In genomic region chr4:76948441-76949292, GRCh38 we compare ENCODE assay signal across 1 cellular context.
TF ChIP-seq lines count a peak whose summit lies in the region.

No MANE protein-coding gene starts in this region.

TF ChIP-seq in K562, 482 proteins besides CTCF, POLR2A, EP300 and RAD21 (continued from another document and continues in another):
- TF ChIP-seq ZBTB2 (IDR thresholded peaks at IDR 0.05) (peak; percentile 88), NCOA1 (IDR thresholded peaks at IDR 0.05; ENCODE audit: low read depth) (no peak), ZNF121 (CRISPR knock-in tag; conservative IDR thresholded peaks at IDR 0.05) (0 out of 2 replicates have a peak, but pooled peaks have one; percentile 4), ZEB2 (IDR thresholded peaks at IDR 0.05) (no peak), SREBF2 (CRISPR knock-in tag; IDR thresholded peaks at IDR 0.05) (0 out of 2 replicates have a peak, but pooled peaks have one; percentile 69), GMEB1 (CRISPR knock-in tag; IDR thresholded peaks at IDR 0.05) (no peak), E2F6 (IDR thresholded peaks at IDR 0.05; ENCODE audit: borderline replicate concordance in 1 of 2, extremely low read depth in 1 of 2, insufficient read depth in 1 of 2, insufficient read length in 1 of 2, low read depth in 1 of 2, low read length in 1 of 2, poor library complexity in 1 of 2, severe bottlenecking in 1 of 2) (peak; percentile 75 to 84), ZKSCAN8 (CRISPR knock-in tag; IDR thresholded peaks at IDR 0.05) (no peak; the same call in 1 of the 2 replicates), ATF1 (CRISPR knock-in tag; IDR thresholded peaks at IDR 0.05) (no peak), ATF1 (tag; IDR thresholded peaks at IDR 0.05) (peak; percentile 53; the same call in 1 of the 2 replicates), USF1 (CRISPR knock-in tag; IDR thresholded peaks at IDR 0.05) (peak; percentile 79), NEUROD1 (IDR thresholded peaks at IDR 0.05; ENCODE audit: borderline replicate concordance, low read depth, low read length, partially characterized antibody) (no peak), RBBP5 (IDR thresholded peaks at IDR 0.05; ENCODE audit: borderline replicate concordance, insufficient read depth, low read length, poor library complexity, severe bottlenecking) (peak; percentile 72), DNMT1 (IDR thresholded peaks at IDR 0.05) (no peak), TFAP4 (CRISPR knock-in tag; IDR thresholded peaks at IDR 0.05; ENCODE audit: borderline replicate concordance) (peak; percentile 80; the same call in 1 of the 2 replicates), POLR2G (IDR thresholded peaks at IDR 0.05; ENCODE audit: low read depth, low read length) (peak; percentile 78), ZFX (CRISPR knock-in tag; IDR thresholded peaks at IDR 0.05) (peak; percentile 53), ZNF695 (CRISPR knock-in tag; IDR thresholded peaks at IDR 0.05) (no peak), PHF20 (IDR thresholded peaks at IDR 0.05; ENCODE audit: partially characterized antibody) (no peak), SIN3B (IDR thresholded peaks at IDR 0.05; ENCODE audit: low read depth) (no peak), HDAC2 (IDR thresholded peaks at IDR 0.05) (peak; percentile 71; the same call in 1 of the 2 replicates), GABPA (tag; conservative IDR thresholded peaks at IDR 0.05; ENCODE audit: low read depth) (no peak), ZNF12 (CRISPR knock-in tag; IDR thresholded peaks at IDR 0.05) (peak; percentile 19; the same call in 1 of the 2 replicates), POLR2H (tag; IDR thresholded peaks at IDR 0.05; ENCODE audit: low read depth) (peak; percentile 28; the same call in 1 of the 2 replicates), EP400 (IDR thresholded peaks at IDR 0.05) (peak; percentile 71), CBFA2T2 (conservative IDR thresholded peaks at IDR 0.05) (0 out of 2 replicates have a peak, but pooled peaks have one; percentile 7), SP1 (CRISPR knock-in tag; IDR thresholded peaks at IDR 0.05) (0 out of 2 replicates have a peak, but pooled peaks have one; percentile 70), DDX20 (tag; IDR thresholded peaks at IDR 0.05; ENCODE audit: low read depth) (no peak), FOXO4 (CRISPR knock-in tag; IDR thresholded peaks at IDR 0.05) (no peak), EWSR1 (IDR thresholded peaks at IDR 0.05; ENCODE audit: borderline replicate concordance, low read depth, partially characterized antibody) (no peak), SFPQ (IDR thresholded peaks at IDR 0.05; ENCODE audit: low read depth, low read length) (no peak), MAFF (IDR thresholded peaks at IDR 0.05; ENCODE audit: low read length) (no peak), RCOR1 (IDR thresholded peaks at IDR 0.05; ENCODE audit: borderline replicate concordance in 1 of 2, low read depth in 2 of 2, low read length in 2 of 2) (0 out of 4 replicates have a peak, but pooled peaks of 1 of the 2 experiments have one; percentile 8), FOXK1 (CRISPR knock-in tag; IDR thresholded peaks at IDR 0.05; ENCODE audit: borderline replicate concordance) (peak; percentile 94; the same call in 1 of the 2 replicates)
- TF ChIP-seq, protein P1, sequence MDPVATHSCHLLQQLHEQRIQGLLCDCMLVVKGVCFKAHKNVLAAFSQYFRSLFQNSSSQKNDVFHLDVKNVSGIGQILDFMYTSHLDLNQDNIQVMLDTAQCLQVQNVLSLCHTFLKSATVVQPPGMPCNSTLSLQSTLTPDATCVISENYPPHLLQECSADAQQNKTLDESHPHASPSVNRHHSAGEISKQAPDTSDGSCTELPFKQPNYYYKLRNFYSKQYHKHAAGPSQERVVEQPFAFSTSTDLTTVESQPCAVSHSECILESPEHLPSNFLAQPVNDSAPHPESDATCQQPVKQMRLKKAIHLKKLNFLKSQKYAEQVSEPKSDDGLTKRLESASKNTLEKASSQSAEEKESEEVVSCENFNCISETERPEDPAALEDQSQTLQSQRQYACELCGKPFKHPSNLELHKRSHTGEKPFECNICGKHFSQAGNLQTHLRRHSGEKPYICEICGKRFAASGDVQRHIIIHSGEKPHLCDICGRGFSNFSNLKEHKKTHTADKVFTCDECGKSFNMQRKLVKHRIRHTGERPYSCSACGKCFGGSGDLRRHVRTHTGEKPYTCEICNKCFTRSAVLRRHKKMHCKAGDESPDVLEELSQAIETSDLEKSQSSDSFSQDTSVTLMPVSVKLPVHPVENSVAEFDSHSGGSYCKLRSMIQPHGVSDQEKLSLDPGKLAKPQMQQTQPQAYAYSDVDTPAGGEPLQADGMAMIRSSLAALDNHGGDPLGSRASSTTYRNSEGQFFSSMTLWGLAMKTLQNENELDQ (CRISPR knock-in tag; IDR thresholded peaks at IDR 0.05; ENCODE audit: borderline replicate concordance), result 0 out of 2 replicates have a peak, but pooled peaks have one; percentile 42
- TF ChIP-seq, protein P2, sequence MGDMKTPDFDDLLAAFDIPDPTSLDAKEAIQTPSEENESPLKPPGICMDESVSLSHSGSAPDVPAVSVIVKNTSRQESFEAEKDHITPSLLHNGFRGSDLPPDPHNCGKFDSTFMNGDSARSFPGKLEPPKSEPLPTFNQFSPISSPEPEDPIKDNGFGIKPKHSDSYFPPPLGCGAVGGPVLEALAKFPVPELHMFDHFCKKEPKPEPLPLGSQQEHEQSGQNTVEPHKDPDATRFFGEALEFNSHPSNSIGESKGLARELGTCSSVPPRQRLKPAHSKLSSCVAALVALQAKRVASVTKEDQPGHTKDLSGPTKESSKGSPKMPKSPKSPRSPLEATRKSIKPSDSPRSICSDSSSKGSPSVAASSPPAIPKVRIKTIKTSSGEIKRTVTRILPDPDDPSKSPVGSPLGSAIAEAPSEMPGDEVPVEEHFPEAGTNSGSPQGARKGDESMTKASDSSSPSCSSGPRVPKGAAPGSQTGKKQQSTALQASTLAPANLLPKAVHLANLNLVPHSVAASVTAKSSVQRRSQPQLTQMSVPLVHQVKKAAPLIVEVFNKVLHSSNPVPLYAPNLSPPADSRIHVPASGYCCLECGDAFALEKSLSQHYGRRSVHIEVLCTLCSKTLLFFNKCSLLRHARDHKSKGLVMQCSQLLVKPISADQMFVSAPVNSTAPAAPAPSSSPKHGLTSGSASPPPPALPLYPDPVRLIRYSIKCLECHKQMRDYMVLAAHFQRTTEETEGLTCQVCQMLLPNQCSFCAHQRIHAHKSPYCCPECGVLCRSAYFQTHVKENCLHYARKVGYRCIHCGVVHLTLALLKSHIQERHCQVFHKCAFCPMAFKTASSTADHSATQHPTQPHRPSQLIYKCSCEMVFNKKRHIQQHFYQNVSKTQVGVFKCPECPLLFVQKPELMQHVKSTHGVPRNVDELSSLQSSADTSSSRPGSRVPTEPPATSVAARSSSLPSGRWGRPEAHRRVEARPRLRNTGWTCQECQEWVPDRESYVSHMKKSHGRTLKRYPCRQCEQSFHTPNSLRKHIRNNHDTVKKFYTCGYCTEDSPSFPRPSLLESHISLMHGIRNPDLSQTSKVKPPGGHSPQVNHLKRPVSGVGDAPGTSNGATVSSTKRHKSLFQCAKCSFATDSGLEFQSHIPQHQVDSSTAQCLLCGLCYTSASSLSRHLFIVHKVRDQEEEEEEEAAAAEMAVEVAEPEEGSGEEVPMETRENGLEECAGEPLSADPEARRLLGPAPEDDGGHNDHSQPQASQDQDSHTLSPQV (IDR thresholded peaks at IDR 0.05), result peak; percentile 70
- TF ChIP-seq, protein P3, sequence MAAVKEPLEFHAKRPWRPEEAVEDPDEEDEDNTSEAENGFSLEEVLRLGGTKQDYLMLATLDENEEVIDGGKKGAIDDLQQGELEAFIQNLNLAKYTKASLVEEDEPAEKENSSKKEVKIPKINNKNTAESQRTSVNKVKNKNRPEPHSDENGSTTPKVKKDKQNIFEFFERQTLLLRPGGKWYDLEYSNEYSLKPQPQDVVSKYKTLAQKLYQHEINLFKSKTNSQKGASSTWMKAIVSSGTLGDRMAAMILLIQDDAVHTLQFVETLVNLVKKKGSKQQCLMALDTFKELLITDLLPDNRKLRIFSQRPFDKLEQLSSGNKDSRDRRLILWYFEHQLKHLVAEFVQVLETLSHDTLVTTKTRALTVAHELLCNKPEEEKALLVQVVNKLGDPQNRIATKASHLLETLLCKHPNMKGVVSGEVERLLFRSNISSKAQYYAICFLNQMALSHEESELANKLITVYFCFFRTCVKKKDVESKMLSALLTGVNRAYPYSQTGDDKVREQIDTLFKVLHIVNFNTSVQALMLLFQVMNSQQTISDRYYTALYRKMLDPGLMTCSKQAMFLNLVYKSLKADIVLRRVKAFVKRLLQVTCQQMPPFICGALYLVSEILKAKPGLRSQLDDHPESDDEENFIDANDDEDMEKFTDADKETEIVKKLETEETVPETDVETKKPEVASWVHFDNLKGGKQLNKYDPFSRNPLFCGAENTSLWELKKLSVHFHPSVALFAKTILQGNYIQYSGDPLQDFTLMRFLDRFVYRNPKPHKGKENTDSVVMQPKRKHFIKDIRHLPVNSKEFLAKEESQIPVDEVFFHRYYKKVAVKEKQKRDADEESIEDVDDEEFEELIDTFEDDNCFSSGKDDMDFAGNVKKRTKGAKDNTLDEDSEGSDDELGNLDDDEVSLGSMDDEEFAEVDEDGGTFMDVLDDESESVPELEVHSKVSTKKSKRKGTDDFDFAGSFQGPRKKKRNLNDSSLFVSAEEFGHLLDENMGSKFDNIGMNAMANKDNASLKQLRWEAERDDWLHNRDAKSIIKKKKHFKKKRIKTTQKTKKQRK (IDR thresholded peaks at IDR 0.05; ENCODE audit: borderline replicate concordance, low read depth, low read length), result no peak
- TF ChIP-seq, protein P4, sequence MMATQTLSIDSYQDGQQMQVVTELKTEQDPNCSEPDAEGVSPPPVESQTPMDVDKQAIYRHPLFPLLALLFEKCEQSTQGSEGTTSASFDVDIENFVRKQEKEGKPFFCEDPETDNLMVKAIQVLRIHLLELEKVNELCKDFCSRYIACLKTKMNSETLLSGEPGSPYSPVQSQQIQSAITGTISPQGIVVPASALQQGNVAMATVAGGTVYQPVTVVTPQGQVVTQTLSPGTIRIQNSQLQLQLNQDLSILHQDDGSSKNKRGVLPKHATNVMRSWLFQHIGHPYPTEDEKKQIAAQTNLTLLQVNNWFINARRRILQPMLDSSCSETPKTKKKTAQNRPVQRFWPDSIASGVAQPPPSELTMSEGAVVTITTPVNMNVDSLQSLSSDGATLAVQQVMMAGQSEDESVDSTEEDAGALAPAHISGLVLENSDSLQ (IDR thresholded peaks at IDR 0.05), result peak; percentile 34; the same call in 1 of the 2 replicates
